ENCODE assay signal across 27 cellular contexts in genomic region chr6:111154981-111155380, GRCh38.
A peak's percentile ranks its signal among the peaks of the same experiment; 100 is the strongest.
DNase-seq lines count a peak whose midpoint lies in the region; ATAC-seq and TF ChIP-seq lines count a peak whose summit lies in the region.
"Had no signal": no experiment of that assay in that cellular context is flagged by ENCODE, and none has a peak within 500 bp of the region (broad histone marks: within the 10 kb centered on the region; RNA-seq: fewer than 3 reads in every experiment).

No MANE protein-coding gene starts in this region.

- no peaks in the 10 kb centered on the region for H3K9me3 Mint-ChIP-seq in activated T-helper 17 cell treated with anti-CD3 and anti-CD28 coated beads, Interleukin-2, amount 50 U/mL, for 72 hours
- peaks cover 8% of the 10 kb centered on the region for H3K9me3 Mint-ChIP-seq in activated T-helper 2 cell treated with anti-CD3 and anti-CD28 coated beads, Interferon-gamma antibody, Interleukin-2, Interleukin-4, amounts not matched to agents 10 μg/mL and 5 μg/mL and 100 μg/mL, durations not matched to agents 14 hours and 24 hours and 36 hours

- peaks cover 5% of the 10 kb centered on the region for H3K9me3 ChIP-seq in psoas muscle
- H3K9me3 ChIP-seq: Peyer's patch, SJSA1 had no signal

- peak; percentile 3 to 24 (median 12) for DNase-seq in stimulated activated CD4-positive, alpha-beta T cell treated with anti-CD3 and anti-CD28 coated beads, Interleukin-12 subunit alpha, Interleukin-12 subunit beta, amount 100 ng/mL, for 48 hours (ENCODE audit: low read depth in 2 of 3, low spot score in 1 of 3)
- no peak for DNase-seq in stimulated activated CD4-positive, alpha-beta T cell treated with anti-CD3 and anti-CD28 coated beads, Interleukin-12 subunit alpha, Interleukin-12 subunit beta, amount 100 ng/mL, for 4 hours
- DNase-seq in psoas muscle (no peak), NOMO-1 (lab: John Stamatoyannopoulos, UW; ENCODE audit: unreplicated experiment in 2 of 2) (no peak)
- no peak for DNase-seq in activated T-helper 2 cell treated with anti-CD3 and anti-CD28 coated beads, Interferon-gamma antibody, Interleukin-2, Interleukin-4, amounts not matched to agents 10 μg/mL and 5 μg/mL and 100 μg/mL, durations not matched to agents 14 hours and 24 hours and 36 hours (ENCODE audit: low spot score)
- DNase-seq: activated CD4-positive, alpha-beta T cell treated with anti-CD3 and anti-CD28 coated beads for 1 hour; Calu3; effector CD4-positive, alpha-beta T cell; EL; erythroblast; foreskin fibroblast; H9; mesendoderm; NCI-H1092; NCI-H187; NCI-H2171 treated with DMSO at 0.1 percent for 48 hours; NCI-H524 treated with DMSO at 0.1 percent for 48 hours; Peyer's patch; T-cell; trophoblast cell had no signal

- peaks cover 2 to 9% of the 10 kb centered on the region in 2 donors for H3K36me3 ChIP-seq in psoas muscle (ENCODE audit: insufficient read depth in 1 of 2, low read depth in 1 of 2)
- H3K36me3 ChIP-seq: Peyer's patch, SJSA1 had no signal

- H3K4me1 Mint-ChIP-seq in activated T-helper 17 cell treated with anti-CD3 and anti-CD28 coated beads, Interleukin-2, amount 50 U/mL, for 72 hours = peaks cover 10% of the 10 kb centered on the region
- peaks cover 10% of the 10 kb centered on the region for H3K4me1 Mint-ChIP-seq in activated T-helper 2 cell treated with anti-CD3 and anti-CD28 coated beads, Interferon-gamma antibody, Interleukin-2, Interleukin-4, amounts not matched to agents 10 μg/mL and 5 μg/mL and 100 μg/mL, durations not matched to agents 14 hours and 24 hours and 36 hours (ENCODE audit: low read depth)
- H3K4me1 Mint-ChIP-seq: CD14-positive monocyte had no signal

- H3K36me3 Mint-ChIP-seq in activated T-helper 17 cell treated with anti-CD3 and anti-CD28 coated beads, Interleukin-2, amount 50 U/mL, for 72 hours (ENCODE audit: low read depth) = no peaks in the 10 kb centered on the region
- no peaks in the 10 kb centered on the region for H3K36me3 Mint-ChIP-seq in activated T-helper 2 cell treated with anti-CD3 and anti-CD28 coated beads, Interferon-gamma antibody, Interleukin-2, Interleukin-4, amounts not matched to agents 10 μg/mL and 5 μg/mL and 100 μg/mL, durations not matched to agents 14 hours and 24 hours and 36 hours (ENCODE audit: low read depth)
- H3K36me3 Mint-ChIP-seq: CD14-positive monocyte had no signal

- H3K27ac Mint-ChIP-seq in activated T-helper 17 cell treated with anti-CD3 and anti-CD28 coated beads, Interleukin-2, amount 50 U/mL, for 72 hours = no peak overlapping the region
- no peak overlapping the region for H3K27ac Mint-ChIP-seq in activated T-helper 2 cell treated with anti-CD3 and anti-CD28 coated beads, Interferon-gamma antibody, Interleukin-2, Interleukin-4, amounts not matched to agents 10 μg/mL and 5 μg/mL and 100 μg/mL, durations not matched to agents 14 hours and 24 hours and 36 hours
- H3K27ac Mint-ChIP-seq: brain, H9, T-cell had no signal

- intact Hi-C loops in psoas muscle (cut with DNase I) = loop anchor here in 1 of 2 donors (2.0 kb wide), 1 partner anchor 52 kb away; no protein-coding TSS in a partner anchor
- intact Hi-C loops in activated T-helper 2 cell treated with anti-CD3 and anti-CD28 coated beads, Interferon-gamma antibody, Interleukin-2, Interleukin-4, amounts not matched to agents 10 μg/mL and 5 μg/mL and 100 μg/mL, durations not matched to agents 14 hours and 24 hours and 36 hours (cut with micrococcal nuclease) = loop anchor here (5.0 kb wide), 1 partner anchor 98 kb away; no protein-coding TSS in a partner anchor

- H3K27me3 ChIP-seq in psoas muscle (ENCODE audit: insufficient read depth in 3 of 3, low read length in 2 of 3) = no peaks in the 10 kb centered on the region
- H3K27me3 ChIP-seq: Peyer's patch had no signal

- peak; percentile 96 for ATAC-seq in activated T-helper 17 cell treated with anti-CD3 and anti-CD28 coated beads, Interleukin-2, amount 50 U/mL, for 72 hours (replicated peaks)
- ATAC-seq in psoas muscle (peak; percentile 59 to 87 (median 82)), GM19324 (IDR thresholded peaks at IDR 0.05; ENCODE audit: low FRiP score, unreplicated experiment) (no peak)
- ATAC-seq: left lobe of liver, T-cell had no signal

- no peak for TF ChIP-seq CTCF in psoas muscle (IDR thresholded peaks at IDR 0.05)

- no peak overlapping the region for H3K27ac ChIP-seq in psoas muscle
- H3K27ac ChIP-seq: Peyer's patch, SJSA1, skin epidermis had no signal

- no peak overlapping the region for H3K4me3 Mint-ChIP-seq in activated T-helper 17 cell treated with anti-CD3 and anti-CD28 coated beads, Interleukin-2, amount 50 U/mL, for 72 hours
- no peak overlapping the region for H3K4me3 Mint-ChIP-seq in activated T-helper 2 cell treated with anti-CD3 and anti-CD28 coated beads, Interferon-gamma antibody, Interleukin-2, Interleukin-4, amounts not matched to agents 10 μg/mL and 5 μg/mL and 100 μg/mL, durations not matched to agents 14 hours and 24 hours and 36 hours (ENCODE audit: low read depth)
- H3K4me3 Mint-ChIP-seq: brain, CD14-positive monocyte, H9, T-cell had no signal

- H3K27me3 Mint-ChIP-seq in activated T-helper 17 cell treated with anti-CD3 and anti-CD28 coated beads, Interleukin-2, amount 50 U/mL, for 72 hours = peaks cover 6% of the 10 kb centered on the region
- peaks cover 23% of the 10 kb centered on the region for H3K27me3 Mint-ChIP-seq in activated T-helper 2 cell treated with anti-CD3 and anti-CD28 coated beads, Interferon-gamma antibody, Interleukin-2, Interleukin-4, amounts not matched to agents 10 μg/mL and 5 μg/mL and 100 μg/mL, durations not matched to agents 14 hours and 24 hours and 36 hours (ENCODE audit: low read depth)
- H3K27me3 Mint-ChIP-seq: brain, T-cell had no signal

- peaks cover 8% of the 10 kb centered on the region for H3K4me1 ChIP-seq in psoas muscle
- H3K4me1 ChIP-seq: Peyer's patch, SJSA1 had no signal

- WGBS in psoas muscle, 3 donors = 31 to 57% (median 35%) methylated on average over 4 of the region's 4 CpGs

- no peak overlapping the region for H3K4me3 ChIP-seq in psoas muscle
- H3K4me3 ChIP-seq: Peyer's patch, SJSA1, skin epidermis had no signal

Comparison
In these comparisons a context has a peak if more than half of its experiments do, and no peak if none do; other contexts are left out.
1. DNase-seq: peak in stimulated activated CD4-positive, alpha-beta T cell treated with anti-CD3 and anti-CD28 coated beads, Interleukin-12 subunit alpha, Interleukin-12 subunit beta, amount 100 ng/mL, for 48 hours (3 of 3); none in stimulated activated CD4-positive, alpha-beta T cell treated with anti-CD3 and anti-CD28 coated beads, Interleukin-12 subunit alpha, Interleukin-12 subunit beta, amount 100 ng/mL, for 4 hours (single experiment), psoas muscle (0 of 2), NOMO-1 (0 of 2) and activated T-helper 2 cell treated with anti-CD3 and anti-CD28 coated beads, Interferon-gamma antibody, Interleukin-2, Interleukin-4, amounts not matched to agents 10 μg/mL and 5 μg/mL and 100 μg/mL, durations not matched to agents 14 hours and 24 hours and 36 hours (single experiment).